ENCODE assay signal across 1 cellular context in genomic region chr16:1959269-1960039, GRCh38.
TF ChIP-seq lines count a peak whose summit lies in the region.

TSS of gene NDUFB10 (plus strand) at chr16:1959538. CDS start at chr16:1959625, 87 bp downstream.

TF ChIP-seq in K562, 482 proteins besides CTCF, POLR2A, EP300 and RAD21 (continued from another document and continues in another):
- TF ChIP-seq ZNF431 (CRISPR knock-in tag; IDR thresholded peaks at IDR 0.05) (no peak), BRCA1 (IDR thresholded peaks at IDR 0.05) (no peak), BRCA1 (CRISPR knock-in tag; IDR thresholded peaks at IDR 0.05) (no peak), GTF2B (IDR thresholded peaks at IDR 0.05; ENCODE audit: extremely low read depth, insufficient read length) (no peak), MNT (conservative IDR thresholded peaks at IDR 0.05) (peak in 1 of 2 experiments; percentile 82; a peak in 2 of 4 replicates), SP2 (IDR thresholded peaks at IDR 0.05; ENCODE audit: extremely low read depth, low read depth, low read length, poor library complexity, severe bottlenecking) (no peak), HOMEZ (CRISPR knock-in tag; IDR thresholded peaks at IDR 0.05) (no peak), SIN3A (IDR thresholded peaks at IDR 0.05; ENCODE audit: borderline replicate concordance in 2 of 2, control insufficient read depth in 1 of 2, low read depth in 2 of 2, low read length in 2 of 2) (peak; percentile 68 to 75; a peak in 2 of 4 replicates), MTA3 (IDR thresholded peaks at IDR 0.05; ENCODE audit: borderline replicate concordance) (0 out of 2 replicates have a peak, but pooled peaks have one; percentile 61), ZBTB7A (IDR thresholded peaks at IDR 0.05; ENCODE audit: borderline replicate concordance, control insufficient read depth, low read depth, low read length) (peak; percentile 68; the same call in 1 of the 2 replicates), ETV1 (tag; conservative IDR thresholded peaks at IDR 0.05; ENCODE audit: low read depth) (no peak), EHMT2 (IDR thresholded peaks at IDR 0.05) (no peak), KLF6 (CRISPR knock-in tag; IDR thresholded peaks at IDR 0.05; ENCODE audit: borderline replicate concordance) (no peak), ZNF398 (CRISPR knock-in tag; IDR thresholded peaks at IDR 0.05) (no peak), ILF3 (IDR thresholded peaks at IDR 0.05; ENCODE audit: borderline replicate concordance) (no peak; the same call in 1 of the 2 replicates), RB1 (IDR thresholded peaks at IDR 0.05; ENCODE audit: low read depth) (peak; percentile 98), E2F5 (CRISPR knock-in tag; IDR thresholded peaks at IDR 0.05) (no peak), ZNF165 (CRISPR knock-in tag; IDR thresholded peaks at IDR 0.05; ENCODE audit: borderline replicate concordance) (no peak), CBFB (CRISPR knock-in tag; IDR thresholded peaks at IDR 0.05) (0 out of 2 replicates have a peak, but pooled peaks have one; percentile 65), DNMT1 (IDR thresholded peaks at IDR 0.05) (no peak), L3MBTL2 (IDR thresholded peaks at IDR 0.05) (peak; percentile 81), HMG20A (CRISPR knock-in tag; conservative IDR thresholded peaks at IDR 0.05) (no peak), HMGN3 (IDR thresholded peaks at IDR 0.05; ENCODE audit: borderline replicate concordance, extremely low read depth, insufficient read length, low read depth, low read length) (peak; percentile 75), MCM5 (IDR thresholded peaks at IDR 0.05; ENCODE audit: low read depth) (no peak), HCFC1 (IDR thresholded peaks at IDR 0.05; ENCODE audit: low read depth, low read length) (peak; percentile 98), GTF2E2 (tag; IDR thresholded peaks at IDR 0.05) (no peak), PRMT5 (CRISPR knock-in tag; IDR thresholded peaks at IDR 0.05) (no peak), NRF1 (conservative IDR thresholded peaks at IDR 0.05 in 1 of 2, IDR thresholded peaks at IDR 0.05 in 1 of 2) (peak; percentile 93 to 94), DACH1 (IDR thresholded peaks at IDR 0.05; ENCODE audit: partially characterized antibody) (peak; percentile 15), BCLAF1 (IDR thresholded peaks at IDR 0.05; ENCODE audit: borderline replicate concordance in 1 of 2, control insufficient read depth in 1 of 2, low read depth in 2 of 2, low read length in 1 of 2) (no peak; a peak in 1 of 4 replicates), JUN (IDR thresholded peaks at IDR 0.05; ENCODE audit: borderline replicate concordance, low read depth, low read length) (no peak), JUN (CRISPR knock-in tag; IDR thresholded peaks at IDR 0.05; ENCODE audit: borderline replicate concordance) (no peak), SMARCB1 (IDR thresholded peaks at IDR 0.05; ENCODE audit: insufficient read length, low read depth) (no peak), FOXP1 (CRISPR knock-in tag; IDR thresholded peaks at IDR 0.05) (peak; percentile 90; the same call in 1 of the 2 replicates), HLTF (IDR thresholded peaks at IDR 0.05) (no peak), UBTF (IDR thresholded peaks at IDR 0.05; ENCODE audit: borderline replicate concordance in 1 of 2, low read depth in 2 of 2, low read length in 2 of 2) (no peak), USF2 (CRISPR knock-in tag; IDR thresholded peaks at IDR 0.05) (no peak), ATF7 (IDR thresholded peaks at IDR 0.05) (peak; percentile 78), KAT2B (IDR thresholded peaks at IDR 0.05; ENCODE audit: low read depth, low read length) (no peak), ZNF764 (CRISPR knock-in tag; IDR thresholded peaks at IDR 0.05; ENCODE audit: low read depth) (peak; percentile 95), TRIM25 (IDR thresholded peaks at IDR 0.05; ENCODE audit: borderline replicate concordance) (no peak), ATF1 (CRISPR knock-in tag; IDR thresholded peaks at IDR 0.05) (no peak), ATF1 (tag; IDR thresholded peaks at IDR 0.05) (peak; percentile 82), CTCFL (IDR thresholded peaks at IDR 0.05; ENCODE audit: borderline replicate concordance, insufficient read depth, low read depth, low read length, poor library complexity, severe bottlenecking) (peak; percentile 100), SETDB1 (IDR thresholded peaks at IDR 0.05; ENCODE audit: low read length) (no peak), RBM25 (IDR thresholded peaks at IDR 0.05; ENCODE audit: low read depth, low read length, severe bottlenecking) (peak; percentile 61), FOXJ3 (CRISPR knock-in tag; IDR thresholded peaks at IDR 0.05) (no peak), RUNX1 (IDR thresholded peaks at IDR 0.05; ENCODE audit: low read depth) (no peak)
